ENCODE assay signal across 18 cellular contexts in the genomic region with DNA sequence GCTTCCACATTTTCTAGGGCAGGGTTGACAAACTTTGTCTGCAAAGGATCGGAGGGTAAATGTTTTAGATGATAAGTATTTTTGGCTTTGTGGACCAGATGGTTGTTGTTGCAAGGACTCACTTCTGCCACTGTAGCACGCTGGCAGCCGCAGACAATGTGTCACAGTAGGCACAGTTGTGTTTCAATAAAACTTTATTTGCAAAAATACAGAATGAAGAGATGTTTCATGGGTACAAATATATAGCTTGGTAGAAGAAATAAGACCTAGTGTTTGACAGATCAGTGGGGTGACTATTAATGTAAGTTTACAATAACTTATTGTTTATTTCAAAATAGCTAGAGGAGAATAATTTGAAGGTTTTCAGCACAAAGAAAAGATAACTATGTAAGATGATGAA.
DNase-seq lines count a peak whose midpoint lies in the region; TF ChIP-seq lines count a peak whose summit lies in the region.
"Had no signal": no experiment of that assay in that cellular context is flagged by ENCODE, and none has a peak within 500 bp of the region (broad histone marks: within the 10 kb centered on the region; RNA-seq: fewer than 3 reads in every experiment).

No MANE protein-coding gene starts in this region.

- TF ChIP-seq CTCF in spleen (IDR thresholded peaks at IDR 0.05 in 8 of 11, conservative IDR thresholded peaks at IDR 0.05 in 3 of 11) (no peak), Peyer's patch (IDR thresholded peaks at IDR 0.05) (no peak)

- TF ChIP-seq POLR2A in spleen (IDR thresholded peaks at IDR 0.05), result no peak
- TF ChIP-seq POLR2A in Peyer's patch (IDR thresholded peaks at IDR 0.05), result no peak

- H3K4me3 ChIP-seq in spleen (no peak overlapping the region), Peyer's patch (no peak overlapping the region)

- H3K27ac ChIP-seq in spleen (no peak overlapping the region), Peyer's patch (no peak overlapping the region)

- H3K27me3 ChIP-seq in spleen (replicated peaks in 1 of 7) (peaks cover 0 to 25% (median 0%) of the 10 kb centered on the region in 7 donors), Peyer's patch (no peaks in the 10 kb centered on the region)
- H3K27me3 ChIP-seq: BE2C had no signal

- DNase-seq in D341Med (ENCODE audit: low spot score) (peak; percentile 3), NAMALWA (ENCODE audit: low spot score) (peak; percentile 36), RKO (ENCODE audit: low spot score) (peak; percentile 5), spleen (peak; percentile 38), Peyer's patch (no peak), DMS153 treated with DMSO at 0.1 percent for 48 hours (lab: John Stamatoyannopoulos, UW; ENCODE audit: unreplicated experiment) (no peak)
- DNase-seq: ACHN; BE2C; C1 segment of cervical spinal cord; CD4-positive, CD25-positive, alpha-beta regulatory T cell; CD8-positive, alpha-beta memory T cell; COR-L47; DMS153; DMS79 treated with DMSO at 0.1 percent for 48 hours; GF-D8; GOT3; H7; HFFc6 had no signal

- WGBS in spleen, 5 donors, result 68 to 85% (median 78%) methylated on average over 3 of the region's 3 CpGs

- H3K9me3 ChIP-seq in spleen (peaks cover 0 to 6% (median under 1%) of the 10 kb centered on the region in 8 donors), Peyer's patch (no peaks in the 10 kb centered on the region)
- H3K9me3 ChIP-seq: BE2C had no signal

- H3K4me1 ChIP-seq in spleen (no peaks in the 10 kb centered on the region), Peyer's patch (no peaks in the 10 kb centered on the region)
- H3K4me1 ChIP-seq: BE2C had no signal

- intact Hi-C loops in spleen (cut with DNase I; ENCODE audit: low total_unique reads), result no loop called here

- H3K36me3 ChIP-seq in spleen (no peaks in the 10 kb centered on the region), Peyer's patch (no peaks in the 10 kb centered on the region)
- H3K36me3 ChIP-seq: BE2C had no signal

Comparison
In these comparisons a context has a peak if more than half of its experiments do, and no peak if none do; other contexts are left out.
1. DNase-seq: peak in D341Med (single experiment), NAMALWA (single experiment), RKO (single experiment) and spleen (single experiment); none in Peyer's patch (0 of 3) and DMS153 treated with DMSO at 0.1 percent for 48 hours (single experiment).